In genomic region chr2:10581990-10582389, GRCh38 we compare ENCODE assay signal across 1 cellular context.
TF ChIP-seq lines count a peak whose summit lies in the region.

No MANE protein-coding gene starts in this region.

TF ChIP-seq in WTC11, 78 proteins besides CTCF, POLR2A, EP300 and RAD21 (continued from another document):
- TF ChIP-seq GABPB1 (CRISPR knock-in tag; IDR thresholded peaks at IDR 0.05): no peak
- no peak for TF ChIP-seq HMGA2 (CRISPR knock-in tag; IDR thresholded peaks at IDR 0.05)
- TF ChIP-seq NFYB (CRISPR knock-in tag; conservative IDR thresholded peaks at IDR 0.05; ENCODE audit: low read depth): no peak
- no peak for TF ChIP-seq NR2C2 (CRISPR knock-in tag; IDR thresholded peaks at IDR 0.05)
- TF ChIP-seq E2F5 (CRISPR knock-in tag; IDR thresholded peaks at IDR 0.05): no peak
